Comparison of ENCODE assay signal across 9 cellular contexts in the genomic region with DNA sequence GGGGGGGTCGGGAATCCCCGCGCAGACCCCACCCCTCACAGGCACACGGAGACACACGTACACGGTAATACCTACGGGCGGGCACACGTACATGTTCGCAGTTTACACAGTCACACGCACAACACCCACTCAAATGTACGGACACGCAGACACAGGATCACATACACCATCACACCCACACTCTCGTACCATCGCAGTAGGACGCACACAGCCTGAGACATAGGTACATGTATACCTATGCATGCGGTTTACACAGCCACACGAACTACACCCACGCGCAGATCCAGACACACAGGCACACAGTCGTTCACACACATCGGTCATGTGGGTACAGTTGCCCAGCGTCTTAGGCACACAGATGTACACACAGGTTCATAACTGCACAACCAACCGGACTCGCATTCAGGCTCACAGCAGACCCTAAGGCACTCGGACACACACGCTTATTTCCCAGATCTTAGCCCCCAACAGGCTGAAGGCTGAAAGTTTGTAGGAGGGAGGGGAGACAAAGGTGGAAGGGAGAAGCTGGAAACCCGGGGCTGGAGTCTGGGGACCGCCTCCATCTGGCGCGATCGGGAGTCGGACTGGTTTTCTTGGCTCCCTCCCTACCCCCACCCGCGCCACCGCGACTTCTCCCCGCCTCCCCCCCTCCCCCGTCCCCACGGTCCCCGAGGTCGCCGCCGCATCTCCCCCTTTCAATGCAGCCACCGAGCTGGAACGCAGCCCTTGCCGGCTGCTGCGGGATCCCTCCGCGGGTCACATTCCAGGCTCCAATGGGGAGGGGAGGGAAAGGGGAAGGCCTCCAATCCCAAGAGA. TPM values are rescaled to one million over a fixed set of nuclear protein-coding genes. Genes with fewer than 3 reads are reported as not detected.
DNase-seq lines count a peak whose midpoint lies in the region; ATAC-seq and TF ChIP-seq lines count a peak whose summit lies in the region.
"Had no signal": no experiment of that assay in that cellular context is flagged by ENCODE, and none has a peak within 500 bp of the region (broad histone marks: within the 10 kb centered on the region; RNA-seq: fewer than 3 reads in every experiment).

No MANE protein-coding gene starts in this region.

- peak; percentile 78 for ATAC-seq in activated T-helper 17 cell treated with anti-CD3 and anti-CD28 coated beads, Interleukin-2, amount 50 U/mL, for 72 hours (replicated peaks)
- ATAC-seq in HG03139 (IDR thresholded peaks at IDR 0.05; ENCODE audit: unreplicated experiment) = no peak
- no peak for ATAC-seq in GM21526 (IDR thresholded peaks at IDR 0.05; ENCODE audit: low FRiP score, unreplicated experiment)

- TF ChIP-seq CTCF in MM.1S (IDR thresholded peaks at IDR 0.05; ENCODE audit: low read length) (no peak), fibroblast of pulmonary artery (IDR thresholded peaks at IDR 0.05; ENCODE audit: low read length, missing control alignments) (no peak), osteocyte (IDR thresholded peaks at IDR 0.05) (no peak)

- peak overlapping the region; percentile 19; the same call in 1 of the 2 replicates for H3K4me2 ChIP-seq in MM.1S (ENCODE audit: low read depth, low read length)

- no peaks in the 10 kb centered on the region for H3F3A ChIP-seq in MM.1S (ENCODE audit: insufficient read depth, low read length)

- peaks cover 6% of the 10 kb centered on the region for H3K4me1 Mint-ChIP-seq in activated T-helper 17 cell treated with anti-CD3 and anti-CD28 coated beads, Interleukin-2, amount 50 U/mL, for 72 hours
- H3K4me1 Mint-ChIP-seq in osteocyte (ENCODE audit: unreplicated experiment) = peaks cover 14% of the 10 kb centered on the region

- peak overlapping the region; percentile 60 for H3K4me3 Mint-ChIP-seq in activated T-helper 17 cell treated with anti-CD3 and anti-CD28 coated beads, Interleukin-2, amount 50 U/mL, for 72 hours
- H3K4me3 Mint-ChIP-seq in osteocyte (ENCODE audit: unreplicated experiment) = peak overlapping the region; percentile 83

- H3K9me3 ChIP-seq in MM.1S (replicated peaks; ENCODE audit: insufficient read depth, low read length) = no peaks in the 10 kb centered on the region

- no peaks in the 10 kb centered on the region for H3K36me3 ChIP-seq in MM.1S (replicated peaks; ENCODE audit: insufficient read depth, low read length)

- H3K9ac ChIP-seq in MM.1S (ENCODE audit: low read length) = no peak overlapping the region

- H2AFZ ChIP-seq in MM.1S (ENCODE audit: low read length) = no peak overlapping the region

- H3K4me1 ChIP-seq in MM.1S (ENCODE audit: low read length) = 0 out of 2 replicates have a peak, but pooled peaks cover 3% of the 10 kb centered on the region

- H3K9me3 Mint-ChIP-seq in activated T-helper 17 cell treated with anti-CD3 and anti-CD28 coated beads, Interleukin-2, amount 50 U/mL, for 72 hours = no peaks in the 10 kb centered on the region
- H3K9me3 Mint-ChIP-seq in osteocyte (ENCODE audit: unreplicated experiment) = no peaks in the 10 kb centered on the region

- H3K27me3 Mint-ChIP-seq in activated T-helper 17 cell treated with anti-CD3 and anti-CD28 coated beads, Interleukin-2, amount 50 U/mL, for 72 hours = peaks cover 7% of the 10 kb centered on the region
- no peaks in the 10 kb centered on the region for H3K27me3 Mint-ChIP-seq in osteocyte (ENCODE audit: unreplicated experiment)

- H3K79me2 ChIP-seq in MM.1S (ENCODE audit: low read length) = peaks cover 7% of the 10 kb centered on the region; the same call in 1 of the 2 replicates

- peak overlapping the region; percentile 11 for H3K27ac Mint-ChIP-seq in activated T-helper 17 cell treated with anti-CD3 and anti-CD28 coated beads, Interleukin-2, amount 50 U/mL, for 72 hours
- H3K27ac Mint-ChIP-seq in osteocyte (ENCODE audit: unreplicated experiment) = peak overlapping the region; percentile 7

- H3K9me2 ChIP-seq in MM.1S (replicated peaks; ENCODE audit: insufficient read depth, low read length) = no peaks in the 10 kb centered on the region

- DNase-seq in DMS79 treated with DMSO at 0.1 percent for 48 hours (lab: John Stamatoyannopoulos, UW) = peak; percentile 65
- no peak for DNase-seq in MM.1S
- peak; percentile 23 for DNase-seq in fibroblast of pulmonary artery (ENCODE audit: low read depth)
- DNase-seq in osteocyte (ENCODE audit: extremely low spot score, unreplicated experiment) = no peak
- DNase-seq in AG08395 (ENCODE audit: low spot score) = no peak

- H3K27me3 ChIP-seq in MM.1S (replicated peaks; ENCODE audit: insufficient read depth, low read length) = no peaks in the 10 kb centered on the region

- no peak overlapping the region for H3K27ac ChIP-seq in MM.1S (ENCODE audit: low read length)
- H3K27ac ChIP-seq: HL-60 had no signal

- H4K20me1 ChIP-seq in MM.1S (ENCODE audit: insufficient read depth, low read length) = no peaks in the 10 kb centered on the region

- H3K4me3 ChIP-seq in MM.1S (ENCODE audit: low read length) = no peak overlapping the region
- peak overlapping the region; percentile 55 for H3K4me3 ChIP-seq in fibroblast of pulmonary artery (replicated peaks; ENCODE audit: low read depth, low read length)

- no peaks in the 10 kb centered on the region for H3K36me3 Mint-ChIP-seq in activated T-helper 17 cell treated with anti-CD3 and anti-CD28 coated beads, Interleukin-2, amount 50 U/mL, for 72 hours (ENCODE audit: low read depth)
- no peaks in the 10 kb centered on the region for H3K36me3 Mint-ChIP-seq in osteocyte (ENCODE audit: unreplicated experiment)

RNA-seq across cellular contexts. Expression of gene SYNC, which starts 51.9 kb away (rescaled TPM):
- not detected for total RNA-seq in activated T-helper 17 cell treated with anti-CD3 and anti-CD28 coated beads, Interleukin-2, amount 50 U/mL, for 72 hours
- total RNA-seq in osteocyte = 23.0 and 24.6 TPM in 2 replicates

Comparison
In these comparisons a context has a peak if more than half of its experiments do, and no peak if none do; other contexts are left out.
1. DNase-seq: peak in DMS79 treated with DMSO at 0.1 percent for 48 hours (single experiment) and fibroblast of pulmonary artery (single experiment); none in MM.1S (single experiment), osteocyte (single experiment) and AG08395 (single experiment).
2. RNA of gene SYNC, which starts 51.9 kb away (total RNA-seq): 23.0 to 24.6 TPM in osteocyte; not detected in activated T-helper 17 cell treated with anti-CD3 and anti-CD28 coated beads, Interleukin-2, amount 50 U/mL, for 72 hours; every median in the first group is over 10 times any median in the second.